In genomic region chr11:33835143-33835878, GRCh38 we compare ENCODE assay signal across 9 cellular contexts. TPM values are rescaled to one million over a fixed set of nuclear protein-coding genes. Genes with fewer than 3 reads are reported as not detected.
DNase-seq lines count a peak whose midpoint lies in the region; ATAC-seq, FAIRE-seq and TF ChIP-seq lines count a peak whose summit lies in the region.
"Had no signal": no experiment of that assay in that cellular context is flagged by ENCODE, and none has a peak within 500 bp of the region (broad histone marks: within the 10 kb centered on the region; RNA-seq: fewer than 3 reads in every experiment).

No MANE protein-coding gene starts in this region.

- intact Hi-C loops in breast epithelium (cut with DNase I; ENCODE audit: low total_unique reads) = no loop called here

- H3K27me3 ChIP-seq in breast epithelium = no peaks in the 10 kb centered on the region

- H3K4me3 ChIP-seq in breast epithelium = no peak overlapping the region

- DNase-seq in NCI-H1694 treated with DMSO at 0.1 percent for 48 hours (lab: John Stamatoyannopoulos, UW) (peak; percentile 50), breast epithelium (ENCODE audit: low spot score in 2 of 2) (no peak), osteocyte (ENCODE audit: extremely low spot score, unreplicated experiment) (no peak), epidermal melanocyte (ENCODE audit: insufficient read length, low spot score) (no peak), caudate nucleus (lab: John Stamatoyannopoulos, UW) (no peak)

- no peaks in the 10 kb centered on the region for H3K4me1 ChIP-seq in breast epithelium

- no peak for TF ChIP-seq POLR2A in breast epithelium (IDR thresholded peaks at IDR 0.05)

- no peaks in the 10 kb centered on the region for H3K36me3 Mint-ChIP-seq in osteocyte (ENCODE audit: unreplicated experiment)

- H3K4me1 Mint-ChIP-seq in osteocyte (ENCODE audit: unreplicated experiment) = no peaks in the 10 kb centered on the region

- no peak for ATAC-seq in GM18520 (IDR thresholded peaks at IDR 0.05; ENCODE audit: unreplicated experiment)
- no peak for ATAC-seq in GM21619 (IDR thresholded peaks at IDR 0.05; ENCODE audit: unreplicated experiment)

- no peaks in the 10 kb centered on the region for H3K36me3 ChIP-seq in breast epithelium

- FAIRE-seq in G401.6 (lab: Jason Lieb, UNC) = peak; percentile 96

- TF ChIP-seq CTCF in breast epithelium (IDR thresholded peaks at IDR 0.05) (peak in 2 of 3 donors; percentile 16 to 21), osteocyte (IDR thresholded peaks at IDR 0.05) (peak; percentile 22)

- H3K27ac ChIP-seq in breast epithelium = no peak overlapping the region
- no peak overlapping the region for H3K27ac ChIP-seq in caudate nucleus (ENCODE audit: low read depth, low read length)

- no peaks in the 10 kb centered on the region for H3K9me3 Mint-ChIP-seq in osteocyte (ENCODE audit: unreplicated experiment)
- H3K9me3 Mint-ChIP-seq: T-helper 1 cell treated with Interleukin-12 subunit alpha and Interleukin-12 subunit beta and Interleukin-4 antibody, amounts not matched to agents 30 μg/mL and 1 μg/mL, for 36 hours had no signal

- no peak overlapping the region for H3K27ac Mint-ChIP-seq in osteocyte (ENCODE audit: unreplicated experiment)
- H3K27ac Mint-ChIP-seq: T-helper 1 cell treated with Interleukin-12 subunit alpha and Interleukin-12 subunit beta and Interleukin-4 antibody, amounts not matched to agents 30 μg/mL and 1 μg/mL, for 36 hours had no signal

- H3K9me3 ChIP-seq in breast epithelium = no peaks in the 10 kb centered on the region

- H3K4me3 Mint-ChIP-seq in osteocyte (ENCODE audit: unreplicated experiment) = no peak overlapping the region
- H3K4me3 Mint-ChIP-seq: T-helper 1 cell treated with Interleukin-12 subunit alpha and Interleukin-12 subunit beta and Interleukin-4 antibody, amounts not matched to agents 30 μg/mL and 1 μg/mL, for 36 hours had no signal

- peaks cover 53% of the 10 kb centered on the region for H3K27me3 Mint-ChIP-seq in osteocyte (ENCODE audit: unreplicated experiment)

RNA-seq across cellular contexts. Expression of gene LMO2, which starts 56.6 kb away (rescaled TPM):
- total RNA-seq in breast epithelium (10 to 100 TPM; 19.5 to 21.9 (median 20.0) TPM), osteocyte (0.55 and 0.70 TPM in 2 replicates)

Comparison
In these comparisons a context has a peak if more than half of its experiments do, and no peak if none do; other contexts are left out.
1. RNA of gene LMO2, which starts 56.6 kb away (total RNA-seq): 19.5 to 21.9 TPM in breast epithelium; 0.55 to 0.70 TPM in osteocyte; every median in the first group is over 10 times any median in the second.